In genomic region chr19:57320180-57321084, GRCh38 we compare ENCODE assay signal across 8 cellular contexts. TPM values are rescaled to one million over a fixed set of nuclear protein-coding genes. Genes with fewer than 3 reads are reported as not detected.
DNase-seq lines count a peak whose midpoint lies in the region; ATAC-seq, FAIRE-seq and TF ChIP-seq lines count a peak whose summit lies in the region.

TSS of gene ZNF543 (plus strand) at chr19:57320472. CDS start at chr19:57320854, 382 bp downstream.

- DNase-seq in Calu3: peak; percentile 97
- DNase-seq in HUDEP-2 (lab: John Stamatoyannopoulos, UW; ENCODE audit: unreplicated experiment in 76 of 76): peak; percentile 61 to 98 (median 96)
- DNase-seq in NT2/D1 (ENCODE audit: low read depth, low spot score): peak; percentile 92
- DNase-seq in activated CD8-positive, alpha-beta memory T cell treated with anti-CD3 and anti-CD28 coated beads, Interleukin-2, amount 50 U/mL, for 24 hours (ENCODE audit: extremely low read depth): peak; percentile 85
- DNase-seq in mesenteric fat pad (ENCODE audit: low spot score): peak; percentile 98
- DNase-seq in stimulated activated CD8-positive, alpha-beta memory T cell treated with anti-CD3 and anti-CD28 coated beads, Interleukin-15, amount 100 ng/mL, for 1 hour (ENCODE audit: low read depth): peak; percentile 86

- peaks cover 24% of the 10 kb centered on the region for H3K4me1 Mint-ChIP-seq in Calu3 (ENCODE audit: low read depth, unreplicated experiment)

- TF ChIP-seq CTCF in Calu3 (IDR thresholded peaks at IDR 0.05; ENCODE audit: unreplicated experiment): no peak

- peak; percentile 85 for FAIRE-seq in endometrium (lab: Jason Lieb, UNC)

- H3K9ac ChIP-seq in NT2/D1 (ENCODE audit: insufficient read length, low read depth): peak within 1 kb of the TSS; percentile 78

- intact Hi-C loops in Calu3 (cut with micrococcal nuclease; ENCODE audit: unreplicated experiment): loop anchor here (5.0 kb wide), 1 partner anchor 42 kb away; the partner anchor contains the start of genes TRAPPC2B and ZNF547

- H3K4me1 ChIP-seq in NT2/D1 (ENCODE audit: insufficient read depth, insufficient read length): peaks cover 2% of the 10 kb centered on the region

- H3K27me3 Mint-ChIP-seq in Calu3 (ENCODE audit: unreplicated experiment): peaks cover 18% of the 10 kb centered on the region

- TSS peak; percentile 59 for BruUV-seq in Calu3 (replicated peaks; lab: Mats Ljungman, UMichigan)

- H3K9me3 ChIP-seq in NT2/D1 (ENCODE audit: insufficient read depth, low read length): no peaks in the 10 kb centered on the region

- peak; percentile 91 for ATAC-seq in GM21390 (IDR thresholded peaks at IDR 0.05; ENCODE audit: unreplicated experiment)

- peak within 1 kb of the TSS; percentile 79 for H3K4me3 ChIP-seq in NT2/D1 (ENCODE audit: insufficient read length, low read depth)

- H3K36me3 Mint-ChIP-seq in Calu3 (ENCODE audit: insufficient read depth, unreplicated experiment): peaks cover 42% of the 10 kb centered on the region

- H3K9me3 Mint-ChIP-seq in Calu3 (ENCODE audit: low read depth, unreplicated experiment): peaks cover 11% of the 10 kb centered on the region

- CTCF ChIA-PET in Calu3 (lab: Charles Lee): interaction anchor here (0.7 kb wide), 1 partner anchor 32 kb away, joined by 3 read pairs; no protein-coding TSS in a partner anchor

- H3K27me3 ChIP-seq in NT2/D1 (ENCODE audit: insufficient read depth, insufficient read length): no peaks in the 10 kb centered on the region

- peak within 1 kb of the TSS; percentile 74 for H3K4me3 Mint-ChIP-seq in Calu3 (ENCODE audit: low read depth, unreplicated experiment)

- peaks cover 28% of the 10 kb centered on the region for H3K36me3 ChIP-seq in NT2/D1 (ENCODE audit: insufficient read depth, insufficient read length, low read length)

- peak within 1 kb of the TSS; percentile 70 for H3K27ac Mint-ChIP-seq in Calu3 (ENCODE audit: unreplicated experiment)

RNA-seq across cellular contexts. Expression of gene ZNF543, which starts in this region (rescaled TPM):
- total RNA-seq in Calu3 (2022) (8.5 and 9.0 TPM in 2 replicates), mesenteric fat pad (5.3 TPM)

Comparison
In these comparisons a context has a peak if more than half of its experiments do, and no peak if none do; other contexts are left out.
1. Peak in every context shown above with its lines: DNase-seq, ATAC-seq and H3K4me3 ChIP-seq.